Comparison of ENCODE assay signal across 26 cellular contexts in genomic region chr7:45331563-45331962, GRCh38.
"Had no signal": no experiment of that assay in that cellular context is flagged by ENCODE, and none has a peak within 500 bp of the region (broad histone marks: within the 10 kb centered on the region; RNA-seq: fewer than 3 reads in every experiment).

No MANE protein-coding gene starts in this region.

- ATAC-seq: stimulated activated effector memory CD8-positive, alpha-beta T cell treated with anti-CD3 and anti-CD28 coated beads, Interleukin-12 subunit alpha, Interleukin-12 subunit beta, amount 100 ng/mL, for 72 hours; stimulated activated memory B cell treated with anti-CD40 and anti-IgM and Interleukin-4, amounts not matched to agents 10 μg/mL and 1 μg/mL and 100 μg/mL, for 72 hours; stimulated activated naive B cell treated with anti-CD40 and anti-IgM and Interleukin-4, amounts not matched to agents 10 μg/mL and 1 μg/mL and 100 μg/mL, for 72 hours; stimulated activated naive CD8-positive, alpha-beta T cell treated with anti-CD3 and anti-CD28 coated beads, Interleukin-15, amount 100 ng/mL, for 72 hours; stimulated activated naive CD8-positive, alpha-beta T cell treated with anti-CD3 and anti-CD28 coated beads, Interleukin-15, Interleukin-2, amounts not matched to agents 100 U/mL and 50 U/mL, for 24 hours; upper lobe of right lung had no signal

- H3K27me3 ChIP-seq: stomach, suprapubic skin, testis, thyroid gland, tibial artery, tibial nerve, transverse colon, upper lobe of left lung, upper lobe of right lung, uterus, vagina had no signal

- H3K36me3 ChIP-seq: stomach, suprapubic skin, thoracic aorta, thyroid gland, tibial artery, tibial nerve, transverse colon, upper lobe of left lung, upper lobe of right lung, uterus, vagina had no signal

- H3K4me3 ChIP-seq: stomach, suprapubic skin, testis, thoracic aorta, thyroid gland, tibial artery, tibial nerve, transverse colon, upper lobe of left lung, upper lobe of right lung, uterus, vagina had no signal

- H3K9me3 ChIP-seq: testis, thoracic aorta, thyroid gland, transverse colon, upper lobe of right lung, vagina had no signal

- H3K27ac ChIP-seq: stomach, suprapubic skin, testis, thoracic aorta, thyroid gland, tibial artery, tibial nerve, transverse colon, upper lobe of left lung, upper lobe of right lung, uterus, vagina had no signal

- DNase-seq: stimulated activated CD4-positive, alpha-beta T cell treated with anti-CD3 and anti-CD28 coated beads, Interleukin-2, amount 100 ng/mL, for 48 hours; stimulated activated CD4-positive, alpha-beta T cell treated with anti-CD3 and anti-CD28 coated beads, Interleukin-4, amount 100 ng/mL, for 1 hour; stimulated activated CD4-positive, alpha-beta T cell treated with anti-CD3 and anti-CD28 coated beads, Interleukin-4, amount 100 ng/mL, for 24 hours; stimulated activated CD4-positive, alpha-beta T cell treated with anti-CD3 and anti-CD28 coated beads, Interleukin-4, amount 100 ng/mL, for 4 hours; stimulated activated CD8-positive, alpha-beta memory T cell treated with anti-CD3 and anti-CD28 coated beads, Interleukin-4, amount 100 ng/mL, for 48 hours; stimulated activated naive B cell treated with anti-CD40 and anti-IgM and Interleukin-4, amounts not matched to agents 10 μg/mL and 1 μg/mL and 100 μg/mL, for 72 hours; stimulated activated naive CD4-positive, alpha-beta T cell; stimulated activated naive CD4-positive, alpha-beta T cell treated with Interleukin-2 at 50 U/mL for 16 hours; stimulated activated naive CD8-positive, alpha-beta T cell treated with anti-CD3 and anti-CD28 coated beads, Interleukin-15, amount 100 ng/mL, for 72 hours; stimulated activated naive CD8-positive, alpha-beta T cell treated with anti-CD3 and anti-CD28 coated beads, Interleukin-15, Interleukin-2, amounts not matched to agents 100 U/mL and 50 U/mL, for 24 hours; stomach; substantia nigra; testis; thyroid gland; tibial artery; transverse colon; trophoblast cell; upper lobe of left lung; upper lobe of right lung; uterus had no signal

- H3K4me1 ChIP-seq: stomach, suprapubic skin, testis, tibial artery, tibial nerve, transverse colon, upper lobe of left lung, upper lobe of right lung, uterus, vagina had no signal
